17 cellular contexts compared by ENCODE assay signal in the genomic region with DNA sequence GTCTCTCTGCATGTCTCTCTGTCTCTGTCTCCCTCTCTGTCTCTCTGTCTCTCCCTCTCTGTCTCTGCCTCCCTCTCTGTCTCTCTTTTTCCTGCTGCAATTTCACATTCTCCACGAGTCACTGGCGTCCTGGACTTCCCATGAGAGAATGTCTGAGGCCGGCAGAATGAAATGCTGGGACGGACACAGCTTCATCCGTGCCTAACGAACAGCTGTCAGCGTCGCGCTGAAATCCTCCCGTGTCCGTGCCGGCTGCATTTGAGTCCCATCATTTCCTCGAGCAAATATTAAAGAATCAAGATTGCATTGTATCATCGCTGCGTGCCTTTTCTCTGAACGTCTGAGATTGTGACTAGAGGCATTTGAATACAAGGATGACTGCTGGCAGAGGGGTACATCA.
"Had no signal": no experiment of that assay in that cellular context is flagged by ENCODE, and none has a peak within 500 bp of the region (broad histone marks: within the 10 kb centered on the region; RNA-seq: fewer than 3 reads in every experiment).

No MANE protein-coding gene starts in this region.

- H3K9me3 Mint-ChIP-seq: activated CD4-positive, alpha-beta memory T cell treated with anti-CD3 and anti-CD28 coated beads for 36 hours; natural killer cell had no signal

- H3K4me3 Mint-ChIP-seq: activated CD4-positive, alpha-beta memory T cell treated with anti-CD3 and anti-CD28 coated beads for 36 hours; activated CD4-positive, alpha-beta T cell treated with anti-CD3 and anti-CD28 coated beads for 36 hours; brain; natural killer cell; T-helper 2 cell treated with Interferon-gamma antibody and Interleukin-4, amounts not matched to agents 5 μg/mL and 100 μg/mL, for 36 hours; WTC11 had no signal

- H3K36me3 ChIP-seq: upper lobe of right lung had no signal

- H2AFZ ChIP-seq: hepatocyte had no signal

- H3K36me3 Mint-ChIP-seq: activated CD4-positive, alpha-beta memory T cell treated with anti-CD3 and anti-CD28 coated beads for 36 hours; brain; natural killer cell had no signal

- H3K4me3 ChIP-seq: hepatocyte, upper lobe of right lung had no signal

- DNase-seq: activated CD4-positive, alpha-beta memory T cell treated with anti-CD3 and anti-CD28 coated beads for 36 hours; activated CD4-positive, alpha-beta T cell treated with anti-CD3 and anti-CD28 coated beads for 36 hours; activated naive CD4-positive, alpha-beta T cell treated with Interleukin-2 at 50 U/mL for 16 hours; caudate nucleus; mesenchymal stem cell; natural killer cell; occipital lobe; posterior cingulate gyrus; stimulated activated CD4-positive, alpha-beta T cell treated with anti-CD3 and anti-CD28 coated beads, Interleukin-12 subunit alpha, Interleukin-12 subunit beta, amount 100 ng/mL, for 4 hours; stimulated activated CD4-positive, alpha-beta T cell treated with anti-CD3 and anti-CD28 coated beads, Interleukin-1b, Interleukin-23, amount 100 ng/mL, for 48 hours; stimulated activated CD8-positive, alpha-beta memory T cell treated with anti-CD3 and anti-CD28 coated beads, Interleukin-4, amount 100 ng/mL, for 48 hours; stimulated activated naive CD4-positive, alpha-beta T cell; upper lobe of right lung had no signal

- H3K4me1 ChIP-seq: upper lobe of right lung had no signal

- ATAC-seq: activated CD4-positive, alpha-beta T cell treated with anti-CD3 and anti-CD28 coated beads for 36 hours; natural killer cell; upper lobe of right lung; WTC11 had no signal

- H3K4me1 Mint-ChIP-seq: activated CD4-positive, alpha-beta T cell treated with anti-CD3 and anti-CD28 coated beads for 36 hours; brain; natural killer cell had no signal

- H3K9me3 ChIP-seq: upper lobe of right lung had no signal

- H3K27ac ChIP-seq: hepatocyte, upper lobe of right lung had no signal

- H3K4me2 ChIP-seq: hepatocyte had no signal

- H3K79me2 ChIP-seq: hepatocyte had no signal

- H3K27me3 Mint-ChIP-seq: activated CD4-positive, alpha-beta memory T cell treated with anti-CD3 and anti-CD28 coated beads for 36 hours; activated CD4-positive, alpha-beta T cell treated with anti-CD3 and anti-CD28 coated beads for 36 hours; brain had no signal

- H3K27me3 ChIP-seq: hepatocyte, upper lobe of right lung had no signal

- H3K27ac Mint-ChIP-seq: activated CD4-positive, alpha-beta memory T cell treated with anti-CD3 and anti-CD28 coated beads for 36 hours; activated CD4-positive, alpha-beta T cell treated with anti-CD3 and anti-CD28 coated beads for 36 hours; brain; natural killer cell; T-helper 2 cell treated with Interferon-gamma antibody and Interleukin-4, amounts not matched to agents 5 μg/mL and 100 μg/mL, for 36 hours; WTC11 had no signal
